Comparison of ENCODE assay signal across 28 cellular contexts in the genomic region with DNA sequence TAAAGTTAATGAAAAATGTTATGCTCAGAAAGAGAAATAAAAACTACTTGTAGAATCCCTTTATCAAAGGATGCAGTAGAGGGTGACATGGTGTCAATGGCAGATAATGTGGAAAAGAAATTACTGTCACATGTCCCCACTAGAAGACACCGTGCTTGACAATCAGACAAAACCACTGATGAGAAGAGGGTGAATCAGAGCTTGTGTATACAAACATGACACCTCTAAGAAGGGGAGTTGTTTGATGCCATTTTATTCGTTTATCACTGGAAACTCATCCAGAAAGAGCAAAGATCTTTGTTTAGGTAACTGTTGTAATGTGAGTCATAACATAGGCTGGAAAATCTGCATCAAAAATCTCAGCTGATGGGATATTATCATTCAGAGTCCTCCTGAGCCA. TPM values are rescaled to one million over a fixed set of nuclear protein-coding genes. Genes with fewer than 3 reads are reported as not detected.
DNase-seq lines count a peak whose midpoint lies in the region; ATAC-seq and TF ChIP-seq lines count a peak whose summit lies in the region.
"Had no signal": no experiment of that assay in that cellular context is flagged by ENCODE, and none has a peak within 500 bp of the region (broad histone marks: within the 10 kb centered on the region; RNA-seq: fewer than 3 reads in every experiment).

No MANE protein-coding gene starts in this region.

- no peak overlapping the region for H3K4me3 ChIP-seq in right atrium auricular region
- H3K4me3 ChIP-seq in choroid plexus epithelial cell (ENCODE audit: low read depth, low read length), result no peak overlapping the region
- H3K4me3 ChIP-seq: colonic mucosa, pancreas, PC-9, right lobe of liver, SJCRH30, transverse colon had no signal

- H3K9me3 ChIP-seq in right atrium auricular region, result no peaks in the 10 kb centered on the region
- H3K9me3 ChIP-seq: colonic mucosa, pancreas, right lobe of liver, SJCRH30, transverse colon had no signal

- peaks cover 7% of the 10 kb centered on the region for H3K4me1 Mint-ChIP-seq in WTC11
- H3K4me1 Mint-ChIP-seq: activated CD4-positive, alpha-beta T cell treated with anti-CD3 and anti-CD28 coated beads, Interleukin-2, amount 10 ng/mL, durations not matched to agents 24 days and 14 days; activated naive CD8-positive, alpha-beta T cell treated with anti-CD3 and anti-CD28 coated beads for 36 hours; endodermal cell; mesothelial cell of epicardium had no signal

- DNase-seq in right atrium auricular region (ENCODE audit: low spot score) (no peak), left cardiac atrium (no peak), NCI-H748 (lab: John Stamatoyannopoulos, UW; ENCODE audit: unreplicated experiment) (peak; percentile 31), choroid plexus epithelial cell (ENCODE audit: low read depth) (peak; percentile 18), COLO668 (lab: John Stamatoyannopoulos, UW; ENCODE audit: unreplicated experiment) (no peak), AML-193 (lab: John Stamatoyannopoulos, UW) (no peak), erythroblast (lab: John Stamatoyannopoulos, UW) (no peak), WTC11 (ENCODE audit: low spot score) (no peak)
- DNase-seq: activated CD4-positive, alpha-beta T cell treated with anti-CD3 and anti-CD28 coated beads, Interleukin-2, amount 10 ng/mL, durations not matched to agents 24 days and 14 days; activated naive CD8-positive, alpha-beta T cell treated with anti-CD3 and anti-CD28 coated beads for 36 hours; colonic mucosa; endodermal cell; glutamatergic neuron; KBM-7; naive thymus-derived CD8-positive, alpha-beta T cell; NCI-H1694; NCI-H82; pancreas; PC-9; right lobe of liver; SJCRH30; transverse colon had no signal

- H3K9me3 Mint-ChIP-seq in WTC11, result peaks cover 7% of the 10 kb centered on the region
- H3K9me3 Mint-ChIP-seq: activated CD4-positive, alpha-beta T cell treated with anti-CD3 and anti-CD28 coated beads, Interleukin-2, amount 10 ng/mL, durations not matched to agents 24 days and 14 days; activated T-helper 2 cell treated with anti-CD3 and anti-CD28 coated beads, Interferon-gamma antibody, Interleukin-2, Interleukin-4, amounts not matched to agents 10 μg/mL and 5 μg/mL and 100 μg/mL, durations not matched to agents 14 hours and 24 hours and 36 hours; endodermal cell; naive thymus-derived CD8-positive, alpha-beta T cell; T-helper 1 cell treated with Interleukin-12 subunit alpha and Interleukin-12 subunit beta and Interleukin-4 antibody, amounts not matched to agents 30 μg/mL and 1 μg/mL, for 36 hours had no signal

- peaks cover 0 to 13% of the 10 kb centered on the region in 2 donors for H3K4me1 ChIP-seq in right atrium auricular region
- H3K4me1 ChIP-seq: colonic mucosa, pancreas, right lobe of liver, SJCRH30, transverse colon had no signal

- TF ChIP-seq POLR2A in erythroblast (IDR thresholded peaks at IDR 0.05; ENCODE audit: low read length), result no peak

- ATAC-seq in left cardiac atrium (no peak), WTC11 (no peak)
- ATAC-seq: HCT116; left lobe of liver; naive thymus-derived CD8-positive, alpha-beta T cell; pancreas; right lobe of liver had no signal

- CTCF ChIA-PET in WTC11 (lab: Charles Lee), result no interaction called here

- no peak overlapping the region for H3K27ac Mint-ChIP-seq in WTC11
- H3K27ac Mint-ChIP-seq: activated CD4-positive, alpha-beta T cell treated with anti-CD3 and anti-CD28 coated beads, Interleukin-2, amount 10 ng/mL, durations not matched to agents 24 days and 14 days; activated naive CD8-positive, alpha-beta T cell treated with anti-CD3 and anti-CD28 coated beads for 36 hours; activated T-helper 2 cell treated with anti-CD3 and anti-CD28 coated beads, Interferon-gamma antibody, Interleukin-2, Interleukin-4, amounts not matched to agents 10 μg/mL and 5 μg/mL and 100 μg/mL, durations not matched to agents 14 hours and 24 hours and 36 hours; endodermal cell; mesothelial cell of epicardium; naive thymus-derived CD8-positive, alpha-beta T cell; T-helper 1 cell treated with Interleukin-12 subunit alpha and Interleukin-12 subunit beta and Interleukin-4 antibody, amounts not matched to agents 30 μg/mL and 1 μg/mL, for 36 hours had no signal

- H3K36me3 Mint-ChIP-seq in WTC11, result peaks cover 4% of the 10 kb centered on the region
- H3K36me3 Mint-ChIP-seq: activated naive CD8-positive, alpha-beta T cell treated with anti-CD3 and anti-CD28 coated beads for 36 hours; mesothelial cell of epicardium; naive thymus-derived CD8-positive, alpha-beta T cell had no signal

- no peak overlapping the region for H3K4me3 Mint-ChIP-seq in WTC11
- H3K4me3 Mint-ChIP-seq: activated CD4-positive, alpha-beta T cell treated with anti-CD3 and anti-CD28 coated beads, Interleukin-2, amount 10 ng/mL, durations not matched to agents 24 days and 14 days; activated naive CD8-positive, alpha-beta T cell treated with anti-CD3 and anti-CD28 coated beads for 36 hours; endodermal cell; mesothelial cell of epicardium; naive thymus-derived CD8-positive, alpha-beta T cell; T-helper 1 cell treated with Interleukin-12 subunit alpha and Interleukin-12 subunit beta and Interleukin-4 antibody, amounts not matched to agents 30 μg/mL and 1 μg/mL, for 36 hours had no signal

- H3K27me3 Mint-ChIP-seq in WTC11 (ENCODE audit: low read depth), result no peaks in the 10 kb centered on the region

- H3K27ac ChIP-seq in right atrium auricular region, result peak overlapping the region; percentile 38 to 65
- H3K27ac ChIP-seq: C4-2B, colonic mucosa, pancreas, PC-9, right lobe of liver, SJCRH30, transverse colon had no signal

- intact Hi-C loops in left cardiac atrium (cut with DNase I), result loop anchor here in 1 of 2 donors (5.0 kb wide), 1 partner anchor 48 kb away; a partner anchor contains a TSS

- POLR2A ChIA-PET in WTC11 (lab: Charles Lee), result no interaction called here

- H3K27me3 ChIP-seq in right atrium auricular region, result no peaks in the 10 kb centered on the region
- H3K27me3 ChIP-seq: colonic mucosa, pancreas, right lobe of liver, SJCRH30, transverse colon had no signal

- TF ChIP-seq CTCF in right atrium auricular region (IDR thresholded peaks at IDR 0.05), result no peak
- TF ChIP-seq CTCF in choroid plexus epithelial cell (conservative IDR thresholded peaks at IDR 0.05; ENCODE audit: low read depth, low read length), result no peak
- TF ChIP-seq CTCF in WTC11 (IDR thresholded peaks at IDR 0.05), result no peak

- H3K36me3 ChIP-seq in right atrium auricular region, result no peaks in the 10 kb centered on the region
- H3K36me3 ChIP-seq: colonic mucosa, pancreas, right lobe of liver, SJCRH30, transverse colon had no signal

TF ChIP-seq in WTC11, 78 proteins besides CTCF, POLR2A, EP300 and RAD21 (continues in another document):
- no peak for TF ChIP-seq GABPB1 (CRISPR knock-in tag; IDR thresholded peaks at IDR 0.05)
- TF ChIP-seq, protein P1, sequence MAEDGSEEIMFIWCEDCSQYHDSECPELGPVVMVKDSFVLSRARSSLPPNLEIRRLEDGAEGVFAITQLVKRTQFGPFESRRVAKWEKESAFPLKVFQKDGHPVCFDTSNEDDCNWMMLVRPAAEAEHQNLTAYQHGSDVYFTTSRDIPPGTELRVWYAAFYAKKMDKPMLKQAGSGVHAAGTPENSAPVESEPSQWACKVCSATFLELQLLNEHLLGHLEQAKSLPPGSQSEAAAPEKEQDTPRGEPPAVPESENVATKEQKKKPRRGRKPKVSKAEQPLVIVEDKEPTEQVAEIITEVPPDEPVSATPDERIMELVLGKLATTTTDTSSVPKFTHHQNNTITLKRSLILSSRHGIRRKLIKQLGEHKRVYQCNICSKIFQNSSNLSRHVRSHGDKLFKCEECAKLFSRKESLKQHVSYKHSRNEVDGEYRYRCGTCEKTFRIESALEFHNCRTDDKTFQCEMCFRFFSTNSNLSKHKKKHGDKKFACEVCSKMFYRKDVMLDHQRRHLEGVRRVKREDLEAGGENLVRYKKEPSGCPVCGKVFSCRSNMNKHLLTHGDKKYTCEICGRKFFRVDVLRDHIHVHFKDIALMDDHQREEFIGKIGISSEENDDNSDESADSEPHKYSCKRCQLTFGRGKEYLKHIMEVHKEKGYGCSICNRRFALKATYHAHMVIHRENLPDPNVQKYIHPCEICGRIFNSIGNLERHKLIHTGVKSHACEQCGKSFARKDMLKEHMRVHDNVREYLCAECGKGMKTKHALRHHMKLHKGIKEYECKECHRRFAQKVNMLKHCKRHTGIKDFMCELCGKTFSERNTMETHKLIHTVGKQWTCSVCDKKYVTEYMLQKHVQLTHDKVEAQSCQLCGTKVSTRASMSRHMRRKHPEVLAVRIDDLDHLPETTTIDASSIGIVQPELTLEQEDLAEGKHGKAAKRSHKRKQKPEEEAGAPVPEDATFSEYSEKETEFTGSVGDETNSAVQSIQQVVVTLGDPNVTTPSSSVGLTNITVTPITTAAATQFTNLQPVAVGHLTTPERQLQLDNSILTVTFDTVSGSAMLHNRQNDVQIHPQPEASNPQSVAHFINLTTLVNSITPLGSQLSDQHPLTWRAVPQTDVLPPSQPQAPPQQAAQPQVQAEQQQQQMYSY (CRISPR knock-in tag; IDR thresholded peaks at IDR 0.05), result no peak

RNA-seq across cellular contexts. Expression of a gene that starts 49.6 kb away (rescaled TPM):
- total RNA-seq in right atrium auricular region (10 to 100 TPM; 67.1 to 97.6 TPM), left cardiac atrium (10 to 100 TPM; 69.5 to 82.2 TPM), WTC11 (2021) (56.1 to 69.3 TPM (median 58.1 TPM) in 3 replicates)

Comparison
In these comparisons a context has a peak if more than half of its experiments do, and no peak if none do; other contexts are left out.
1. DNase-seq: peak in NCI-H748 (single experiment) and choroid plexus epithelial cell (single experiment); none in right atrium auricular region (single experiment), left cardiac atrium (single experiment), COLO668 (single experiment), AML-193 (0 of 2), erythroblast (0 of 2) and WTC11 (single experiment).